In the genomic region with DNA sequence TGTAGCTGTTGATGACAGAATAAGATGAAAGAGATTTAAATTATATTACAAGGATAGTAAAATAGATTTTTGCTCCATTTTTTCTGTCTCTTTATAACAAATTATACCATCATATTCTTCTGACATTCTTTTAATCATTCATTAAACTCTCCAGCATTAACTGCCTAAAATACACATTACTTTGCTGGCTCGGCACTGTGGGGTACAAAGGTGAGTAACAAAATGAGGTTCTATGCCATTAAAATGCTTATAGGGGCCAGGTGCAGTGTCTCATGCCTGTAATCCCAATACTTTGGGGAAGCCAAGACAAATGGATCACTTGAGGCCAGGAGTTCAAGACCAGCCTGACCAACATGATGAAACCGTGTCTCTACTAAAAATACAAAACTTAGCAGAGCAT, we compare ENCODE assay signal across 37 cellular contexts.
"Had no signal": no experiment of that assay in that cellular context is flagged by ENCODE, and none has a peak within 500 bp of the region (broad histone marks: within the 10 kb centered on the region; RNA-seq: fewer than 3 reads in every experiment).

No MANE protein-coding gene starts in this region.

- H3K27me3 ChIP-seq: adrenal gland, ascending aorta, body of pancreas, brain microvascular endothelial cell, breast epithelium, cardiac muscle cell had no signal

- FAIRE-seq: astrocyte, bronchial epithelial cell had no signal

- H3K4me3 ChIP-seq: adrenal gland, ascending aorta, body of pancreas, breast epithelium, cardiac muscle cell had no signal

- H3K9me3 ChIP-seq: ascending aorta, body of pancreas, breast epithelium had no signal

- ATAC-seq: activated naive CD4-positive, alpha-beta T cell treated with anti-CD3 and anti-CD28 coated beads, Interleukin-2, amount 50 U/mL, for 72 hours; activated naive CD8-positive, alpha-beta T cell treated with anti-CD3 and anti-CD28 coated beads, Interleukin-2, amount 50 U/mL, for 24 hours; activated T-cell treated with anti-CD3 and anti-CD28 coated beads, Interleukin-2, amount 50 U/mL, for 4 hours; activated T-cell treated with anti-CD3 and anti-CD28 coated beads, Interleukin-2, amount 50 U/mL, for 72 hours; activated T-helper 17 cell treated with anti-CD3 and anti-CD28 coated beads, Interleukin-2, amount 50 U/mL, for 72 hours; body of pancreas had no signal

- H3K36me3 Mint-ChIP-seq: activated naive CD4-positive, alpha-beta T cell treated with anti-CD3 and anti-CD28 coated beads, Interleukin-2, amount 10 ng/mL, durations not matched to agents 7 days and 5 days; activated naive CD4-positive, alpha-beta T cell treated with anti-CD3 and anti-CD28 coated beads, Interleukin-2, amount 50 U/mL, for 72 hours; activated naive CD8-positive, alpha-beta T cell treated with anti-CD3 and anti-CD28 coated beads for 36 hours; activated naive CD8-positive, alpha-beta T cell treated with anti-CD3 and anti-CD28 coated beads, Interleukin-2, amount 10 ng/mL, durations not matched to agents 7 days and 5 days; brain had no signal

- H3K27me3 Mint-ChIP-seq: activated naive CD4-positive, alpha-beta T cell treated with anti-CD3 and anti-CD28 coated beads, Interleukin-2, amount 10 ng/mL, durations not matched to agents 7 days and 5 days; activated naive CD4-positive, alpha-beta T cell treated with anti-CD3 and anti-CD28 coated beads, Interleukin-2, amount 50 U/mL, for 24 hours; activated naive CD8-positive, alpha-beta T cell; activated naive CD8-positive, alpha-beta T cell treated with anti-CD3 and anti-CD28 coated beads for 36 hours; activated naive CD8-positive, alpha-beta T cell treated with anti-CD3 and anti-CD28 coated beads, Interleukin-2, amount 10 ng/mL, durations not matched to agents 7 days and 5 days; activated naive CD8-positive, alpha-beta T cell treated with anti-CD3 and anti-CD28 coated beads, Interleukin-2, amount 50 U/mL, for 24 hours; activated T-cell treated with anti-CD3 and anti-CD28 coated beads, Interleukin-2, amount 50 U/mL, for 24 hours; activated T-helper 17 cell treated with anti-CD3 and anti-CD28 coated beads, Interleukin-2, amount 50 U/mL, for 72 hours; brain; central memory CD8-positive, alpha-beta T cell had no signal

- H3K4me3 Mint-ChIP-seq: activated naive CD4-positive, alpha-beta T cell treated with anti-CD3 and anti-CD28 coated beads for 36 hours; activated naive CD4-positive, alpha-beta T cell treated with anti-CD3 and anti-CD28 coated beads, Interleukin-2, amount 10 ng/mL, durations not matched to agents 7 days and 5 days; activated naive CD4-positive, alpha-beta T cell treated with anti-CD3 and anti-CD28 coated beads, Interleukin-2, amount 50 U/mL, for 24 hours; activated naive CD8-positive, alpha-beta T cell; activated naive CD8-positive, alpha-beta T cell treated with anti-CD3 and anti-CD28 coated beads for 36 hours; activated naive CD8-positive, alpha-beta T cell treated with anti-CD3 and anti-CD28 coated beads, Interleukin-2, amount 10 ng/mL, durations not matched to agents 7 days and 5 days; activated naive CD8-positive, alpha-beta T cell treated with anti-CD3 and anti-CD28 coated beads, Interleukin-2, amount 50 U/mL, for 24 hours; activated T-cell treated with anti-CD3 and anti-CD28 coated beads, Interleukin-2, amount 50 U/mL, for 24 hours; activated T-cell treated with anti-CD3 and anti-CD28 coated beads, Interleukin-2, amount 50 U/mL, for 4 hours; activated T-cell treated with anti-CD3 and anti-CD28 coated beads, Interleukin-2, amount 50 U/mL, for 72 hours; activated T-helper 17 cell treated with anti-CD3 and anti-CD28 coated beads, Interleukin-2, amount 50 U/mL, for 72 hours; brain; central memory CD8-positive, alpha-beta T cell had no signal

- DNase-seq: activated effector memory CD4-positive, alpha-beta T cell treated with anti-CD3 and anti-CD28 coated beads, Interleukin-2, amount 50 U/mL, for 16 hours; activated effector memory CD4-positive, alpha-beta T cell treated with Interleukin-2 at 50 U/mL for 16 hours; activated gamma-delta T cell; activated gamma-delta T cell treated with Interleukin-2 at 50 U/mL for 16 hours; activated naive CD4-positive, alpha-beta T cell; activated naive CD4-positive, alpha-beta T cell treated with anti-CD3 and anti-CD28 coated beads for 36 hours; activated naive CD4-positive, alpha-beta T cell treated with anti-CD3 and anti-CD28 coated beads, Interleukin-2, amount 10 ng/mL, durations not matched to agents 7 days and 5 days; activated naive CD4-positive, alpha-beta T cell treated with anti-CD3 and anti-CD28 coated beads, Interleukin-2, amount 50 U/mL, for 16 hours; activated naive CD4-positive, alpha-beta T cell treated with Interleukin-2 at 50 U/mL for 16 hours; activated naive CD8-positive, alpha-beta T cell treated with anti-CD3 and anti-CD28 coated beads for 36 hours; activated naive CD8-positive, alpha-beta T cell treated with anti-CD3 and anti-CD28 coated beads, Interleukin-2, amount 10 ng/mL, durations not matched to agents 7 days and 5 days; activated naive CD8-positive, alpha-beta T cell treated with anti-CD3 and anti-CD28 coated beads, Interleukin-2, amount 50 U/mL, for 24 hours; activated T-cell treated with anti-CD3 and anti-CD28 coated beads, Interleukin-2, amount 50 U/mL, for 1 hour; activated T-cell treated with anti-CD3 and anti-CD28 coated beads, Interleukin-2, amount 50 U/mL, for 24 hours; activated T-cell treated with anti-CD3 and anti-CD28 coated beads, Interleukin-2, amount 50 U/mL, for 4 hours; activated T-cell treated with anti-CD3 and anti-CD28 coated beads, Interleukin-2, amount 50 U/mL, for 48 hours; activated T-cell treated with anti-CD3 and anti-CD28 coated beads, Interleukin-2, amount 50 U/mL, for 72 hours; adrenal gland; amniotic stem cell; amygdala; aorta; body of pancreas; brain microvascular endothelial cell; caudate nucleus; central memory CD4-positive, alpha-beta T cell had no signal

- H3K36me3 ChIP-seq: adrenal gland, ascending aorta, brain microvascular endothelial cell, breast epithelium, cardiac muscle cell had no signal

- H3K4me1 ChIP-seq: adrenal gland, ascending aorta, body of pancreas, breast epithelium had no signal

- H3K4me1 Mint-ChIP-seq: activated naive CD4-positive, alpha-beta T cell treated with anti-CD3 and anti-CD28 coated beads, Interleukin-2, amount 10 ng/mL, durations not matched to agents 7 days and 5 days; activated naive CD4-positive, alpha-beta T cell treated with anti-CD3 and anti-CD28 coated beads, Interleukin-2, amount 50 U/mL, for 24 hours; activated naive CD8-positive, alpha-beta T cell treated with anti-CD3 and anti-CD28 coated beads for 36 hours; activated naive CD8-positive, alpha-beta T cell treated with anti-CD3 and anti-CD28 coated beads, Interleukin-2, amount 10 ng/mL, durations not matched to agents 7 days and 5 days; activated naive CD8-positive, alpha-beta T cell treated with anti-CD3 and anti-CD28 coated beads, Interleukin-2, amount 50 U/mL, for 24 hours; activated T-helper 17 cell treated with anti-CD3 and anti-CD28 coated beads, Interleukin-2, amount 50 U/mL, for 72 hours; brain; central memory CD8-positive, alpha-beta T cell had no signal

- H3K27ac ChIP-seq: adrenal gland, ascending aorta, body of pancreas, brain microvascular endothelial cell, breast epithelium, cardiac muscle cell had no signal

- H3K9me3 Mint-ChIP-seq: activated naive CD4-positive, alpha-beta T cell treated with anti-CD3 and anti-CD28 coated beads for 36 hours; activated naive CD4-positive, alpha-beta T cell treated with anti-CD3 and anti-CD28 coated beads, Interleukin-2, amount 10 ng/mL, durations not matched to agents 7 days and 5 days; activated naive CD4-positive, alpha-beta T cell treated with anti-CD3 and anti-CD28 coated beads, Interleukin-2, amount 50 U/mL, for 24 hours; activated naive CD4-positive, alpha-beta T cell treated with anti-CD3 and anti-CD28 coated beads, Interleukin-2, amount 50 U/mL, for 72 hours; activated naive CD8-positive, alpha-beta T cell treated with anti-CD3 and anti-CD28 coated beads for 36 hours; activated naive CD8-positive, alpha-beta T cell treated with anti-CD3 and anti-CD28 coated beads, Interleukin-2, amount 10 ng/mL, durations not matched to agents 7 days and 5 days; activated naive CD8-positive, alpha-beta T cell treated with anti-CD3 and anti-CD28 coated beads, Interleukin-2, amount 50 U/mL, for 24 hours; activated T-cell treated with anti-CD3 and anti-CD28 coated beads, Interleukin-2, amount 50 U/mL, for 24 hours; activated T-cell treated with anti-CD3 and anti-CD28 coated beads, Interleukin-2, amount 50 U/mL, for 4 hours; activated T-cell treated with anti-CD3 and anti-CD28 coated beads, Interleukin-2, amount 50 U/mL, for 72 hours; activated T-helper 17 cell treated with anti-CD3 and anti-CD28 coated beads, Interleukin-2, amount 50 U/mL, for 72 hours; activated T-helper 2 cell treated with anti-CD3 and anti-CD28 coated beads, Interferon-gamma antibody, Interleukin-2, Interleukin-4, amounts not matched to agents 10 μg/mL and 5 μg/mL and 100 μg/mL, durations not matched to agents 14 hours and 24 hours and 36 hours; brain; central memory CD8-positive, alpha-beta T cell had no signal

- H3K27ac Mint-ChIP-seq: activated naive CD4-positive, alpha-beta T cell treated with anti-CD3 and anti-CD28 coated beads for 36 hours; activated naive CD4-positive, alpha-beta T cell treated with anti-CD3 and anti-CD28 coated beads, Interleukin-2, amount 10 ng/mL, durations not matched to agents 7 days and 5 days; activated naive CD4-positive, alpha-beta T cell treated with anti-CD3 and anti-CD28 coated beads, Interleukin-2, amount 50 U/mL, for 24 hours; activated naive CD4-positive, alpha-beta T cell treated with anti-CD3 and anti-CD28 coated beads, Interleukin-2, amount 50 U/mL, for 72 hours; activated naive CD8-positive, alpha-beta T cell; activated naive CD8-positive, alpha-beta T cell treated with anti-CD3 and anti-CD28 coated beads for 36 hours; activated naive CD8-positive, alpha-beta T cell treated with anti-CD3 and anti-CD28 coated beads, Interleukin-2, amount 10 ng/mL, durations not matched to agents 7 days and 5 days; activated naive CD8-positive, alpha-beta T cell treated with anti-CD3 and anti-CD28 coated beads, Interleukin-2, amount 50 U/mL, for 24 hours; activated T-cell treated with anti-CD3 and anti-CD28 coated beads, Interleukin-2, amount 50 U/mL, for 24 hours; activated T-cell treated with anti-CD3 and anti-CD28 coated beads, Interleukin-2, amount 50 U/mL, for 72 hours; activated T-helper 17 cell treated with anti-CD3 and anti-CD28 coated beads, Interleukin-2, amount 50 U/mL, for 72 hours; activated T-helper 2 cell treated with anti-CD3 and anti-CD28 coated beads, Interferon-gamma antibody, Interleukin-2, Interleukin-4, amounts not matched to agents 10 μg/mL and 5 μg/mL and 100 μg/mL, durations not matched to agents 14 hours and 24 hours and 36 hours; brain had no signal
